ENCODE assay signal across 29 cellular contexts in genomic region chr2:170798996-170799395, GRCh38. TPM values are rescaled to one million over a fixed set of nuclear protein-coding genes. Genes with fewer than 3 reads are reported as not detected.
"Had no signal": no experiment of that assay in that cellular context is flagged by ENCODE, and none has a peak within 500 bp of the region (broad histone marks: within the 10 kb centered on the region; RNA-seq: fewer than 3 reads in every experiment).

No MANE protein-coding gene starts in this region.

- DNase-seq: stimulated activated CD4-positive, alpha-beta T cell treated with anti-CD3 and anti-CD28 coated beads, Interleukin-2, amount 100 ng/mL, for 48 hours; stimulated activated CD4-positive, alpha-beta T cell treated with anti-CD3 and anti-CD28 coated beads, Interleukin-4, amount 100 ng/mL, for 1 hour; stimulated activated CD4-positive, alpha-beta T cell treated with anti-CD3 and anti-CD28 coated beads, Interleukin-4, amount 100 ng/mL, for 24 hours; stimulated activated CD4-positive, alpha-beta T cell treated with anti-CD3 and anti-CD28 coated beads, Interleukin-4, amount 100 ng/mL, for 4 hours; stimulated activated CD8-positive, alpha-beta memory T cell treated with anti-CD3 and anti-CD28 coated beads, Interleukin-4, amount 100 ng/mL, for 48 hours; stimulated activated naive B cell treated with anti-CD40 and anti-IgM and Interleukin-4, amounts not matched to agents 10 μg/mL and 1 μg/mL and 100 μg/mL, for 72 hours; stimulated activated naive CD4-positive, alpha-beta T cell; stimulated activated naive CD4-positive, alpha-beta T cell treated with Interleukin-2 at 50 U/mL for 16 hours; stimulated activated naive CD8-positive, alpha-beta T cell treated with anti-CD3 and anti-CD28 coated beads, Interleukin-15, amount 100 ng/mL, for 72 hours; stimulated activated naive CD8-positive, alpha-beta T cell treated with anti-CD3 and anti-CD28 coated beads, Interleukin-15, Interleukin-2, amounts not matched to agents 100 U/mL and 50 U/mL, for 24 hours; stomach; substantia nigra; testis; thyroid gland; tibial artery; transverse colon; trophoblast cell; upper lobe of left lung; upper lobe of right lung; uterus had no signal

- H3K9me3 ChIP-seq: stomach, suprapubic skin, testis, thoracic aorta, thyroid gland, tibial artery, tibial nerve, transverse colon, upper lobe of left lung, upper lobe of right lung, uterus, vagina had no signal

- H3K27me3 ChIP-seq: stomach, suprapubic skin, testis, thyroid gland, tibial artery, tibial nerve, upper lobe of left lung, uterus, vagina had no signal

- H3K27ac ChIP-seq: stomach, suprapubic skin, testis, thoracic aorta, thyroid gland, tibial artery, tibial nerve, transverse colon, upper lobe of left lung, upper lobe of right lung, uterus, vagina had no signal

- ATAC-seq: stimulated activated effector memory CD8-positive, alpha-beta T cell treated with anti-CD3 and anti-CD28 coated beads, Interleukin-12 subunit alpha, Interleukin-12 subunit beta, amount 100 ng/mL, for 72 hours; stimulated activated memory B cell treated with anti-CD40 and anti-IgM and Interleukin-4, amounts not matched to agents 10 μg/mL and 1 μg/mL and 100 μg/mL, for 72 hours; stimulated activated naive B cell treated with anti-CD40 and anti-IgM and Interleukin-4, amounts not matched to agents 10 μg/mL and 1 μg/mL and 100 μg/mL, for 72 hours; stimulated activated naive CD8-positive, alpha-beta T cell treated with anti-CD3 and anti-CD28 coated beads, Interleukin-15, amount 100 ng/mL, for 72 hours; stimulated activated naive CD8-positive, alpha-beta T cell treated with anti-CD3 and anti-CD28 coated beads, Interleukin-15, Interleukin-2, amounts not matched to agents 100 U/mL and 50 U/mL, for 24 hours; upper lobe of right lung had no signal

- FAIRE-seq: urothelium cell line had no signal

- H3K36me3 ChIP-seq: stomach, suprapubic skin, thoracic aorta, thyroid gland, tibial artery, tibial nerve, transverse colon, upper lobe of left lung, upper lobe of right lung, uterus, vagina had no signal

- H3K4me3 ChIP-seq: stomach, suprapubic skin, testis, thoracic aorta, thyroid gland, tibial artery, tibial nerve, transverse colon, upper lobe of left lung, upper lobe of right lung, uterus, vagina had no signal

- H3K4me1 ChIP-seq: stomach, suprapubic skin, testis, thyroid gland, tibial artery, tibial nerve, transverse colon, upper lobe of left lung, upper lobe of right lung, uterus, vagina had no signal

RNA-seq across cellular contexts. Expression of gene GAD1, which starts 17.7 kb away (rescaled TPM):
- total RNA-seq: transverse colon, upper lobe of right lung, vagina had no signal

RNA-seq across cellular contexts. Expression of gene ERICH2, which starts 28.8 kb away (rescaled TPM):
- total RNA-seq: stomach, suprapubic skin, temporal lobe, thoracic aorta, thyroid gland, transverse colon, urinary bladder, vagina had no signal
